1 cellular context compared by ENCODE assay signal in the genomic region with DNA sequence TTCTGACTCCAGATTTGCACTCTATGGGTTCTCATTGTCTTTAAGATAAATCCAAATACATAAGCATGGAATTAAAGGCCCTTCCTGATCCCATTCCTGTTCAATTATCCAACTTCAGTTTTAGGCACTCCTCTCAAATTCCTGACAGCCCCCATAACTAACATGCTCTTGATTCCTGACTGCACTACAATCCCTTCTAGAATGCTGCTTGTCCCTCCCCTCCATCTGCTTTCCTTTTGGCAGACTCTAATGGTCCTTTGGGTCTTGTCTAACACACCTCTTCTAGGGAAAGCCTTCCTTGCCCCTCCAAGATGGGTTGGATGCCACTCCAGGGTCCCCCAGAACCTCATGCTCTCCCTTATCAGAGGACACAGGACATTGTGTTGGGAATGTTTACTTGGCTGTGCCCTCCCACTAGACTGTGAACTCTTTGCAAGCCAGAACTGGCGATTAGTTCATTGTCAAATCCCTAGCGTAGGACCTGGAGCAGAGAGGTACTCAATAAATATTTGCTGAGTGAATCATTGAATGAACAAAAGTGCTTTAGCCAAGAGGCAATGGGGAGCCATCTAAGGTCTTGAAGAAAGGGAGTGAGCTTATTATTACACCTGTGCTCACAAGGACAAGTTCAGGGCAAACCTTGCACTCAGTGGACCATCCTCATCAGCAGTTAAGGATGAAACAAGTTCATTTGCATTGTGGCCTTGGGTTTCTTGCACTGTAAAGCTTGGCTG.
TF ChIP-seq lines count a peak whose summit lies in the region.

No MANE protein-coding gene starts in this region.

TF ChIP-seq in GM23338, 12 proteins besides CTCF, POLR2A, EP300 and RAD21 (continued from another document):
- no peak for TF ChIP-seq ZNF462 (CRISPR knock-in tag; IDR thresholded peaks at IDR 0.05)
TF ChIP-seq in GM23338: peak in this region for 0.
